In the genomic region with DNA sequence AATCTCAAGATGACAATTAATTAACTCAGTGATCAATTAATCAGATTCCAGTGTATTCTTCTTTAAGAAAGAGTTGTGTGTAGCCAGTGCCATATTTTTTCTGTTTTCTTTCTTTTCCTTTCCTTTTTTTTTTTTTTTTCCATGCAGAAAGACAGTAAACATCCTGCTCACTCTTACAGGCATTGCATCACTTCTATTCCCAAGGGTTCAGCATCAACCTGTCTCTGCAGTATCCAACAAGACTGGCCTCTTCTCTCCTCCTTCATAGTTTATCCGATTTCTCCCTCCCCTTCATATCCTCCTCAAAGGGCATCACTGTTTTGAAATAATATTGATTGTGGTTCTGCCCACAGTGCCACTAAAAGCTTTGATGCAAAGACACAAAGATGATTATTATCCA, we compare ENCODE assay signal across 23 cellular contexts. TPM values are rescaled to one million over a fixed set of nuclear protein-coding genes. Genes with fewer than 3 reads are reported as not detected.
DNase-seq lines count a peak whose midpoint lies in the region; ATAC-seq and TF ChIP-seq lines count a peak whose summit lies in the region.
"Had no signal": no experiment of that assay in that cellular context is flagged by ENCODE, and none has a peak within 500 bp of the region (broad histone marks: within the 10 kb centered on the region; RNA-seq: fewer than 3 reads in every experiment).

No MANE protein-coding gene starts in this region.

- TF ChIP-seq CTCF in endothelial cell (IDR thresholded peaks at IDR 0.05; ENCODE audit: unreplicated experiment): no peak
- no peak for TF ChIP-seq CTCF in fibroblast of villous mesenchyme (IDR thresholded peaks at IDR 0.05; ENCODE audit: insufficient read depth, low read depth, low read length)
- no peak for TF ChIP-seq CTCF in GM20000 (IDR thresholded peaks at IDR 0.05; ENCODE audit: extremely low read depth, missing control alignments)

- CTCF ChIA-PET in activated CD4-positive, alpha-beta T cell treated with anti-CD3 and anti-CD28 coated beads for 36 hours (lab: Charles Lee): interaction anchor here (0.6 to 1.6 kb wide), 2 partner anchors 20 to 1883 kb away, joined by 3 to 5 read pairs; no protein-coding TSS in a partner anchor

- no peak overlapping the region for H3K4me3 Mint-ChIP-seq in endothelial cell (ENCODE audit: unreplicated experiment)
- no peak overlapping the region for H3K4me3 Mint-ChIP-seq in activated CD4-positive, alpha-beta T cell treated with anti-CD3 and anti-CD28 coated beads for 36 hours
- H3K4me3 Mint-ChIP-seq: B cell, IgD-negative memory B cell had no signal

- H3K27me3 Mint-ChIP-seq in endothelial cell (ENCODE audit: unreplicated experiment): peaks cover 5% of the 10 kb centered on the region
- peaks cover 2% of the 10 kb centered on the region for H3K27me3 Mint-ChIP-seq in activated CD4-positive, alpha-beta T cell treated with anti-CD3 and anti-CD28 coated beads for 36 hours

- H3K4me1 Mint-ChIP-seq in endothelial cell (ENCODE audit: unreplicated experiment): peaks cover 27% of the 10 kb centered on the region
- no peaks in the 10 kb centered on the region for H3K4me1 Mint-ChIP-seq in activated CD4-positive, alpha-beta T cell treated with anti-CD3 and anti-CD28 coated beads for 36 hours

- POLR2A ChIA-PET in activated CD4-positive, alpha-beta T cell treated with anti-CD3 and anti-CD28 coated beads for 36 hours (lab: Charles Lee): no interaction called here

- ATAC-seq in activated CD4-positive, alpha-beta T cell treated with anti-CD3 and anti-CD28 coated beads for 36 hours: no peak
- no peak for ATAC-seq in HG03039 (IDR thresholded peaks at IDR 0.05; ENCODE audit: unreplicated experiment)
- ATAC-seq: PC-3 had no signal

- H3K4me3 ChIP-seq in fibroblast of villous mesenchyme (ENCODE audit: low read depth, low read length): no peak overlapping the region
- H3K4me3 ChIP-seq: MG63 had no signal

- H3K9me3 Mint-ChIP-seq in endothelial cell (ENCODE audit: unreplicated experiment): no peaks in the 10 kb centered on the region
- peaks cover 2% of the 10 kb centered on the region for H3K9me3 Mint-ChIP-seq in activated CD4-positive, alpha-beta T cell treated with anti-CD3 and anti-CD28 coated beads for 36 hours (ENCODE audit: low read depth)
- H3K9me3 Mint-ChIP-seq: IgD-negative memory B cell had no signal

- no peaks in the 10 kb centered on the region for H3K36me3 Mint-ChIP-seq in endothelial cell (ENCODE audit: low read depth, unreplicated experiment)
- H3K36me3 Mint-ChIP-seq in activated CD4-positive, alpha-beta T cell treated with anti-CD3 and anti-CD28 coated beads for 36 hours (ENCODE audit: low read depth): no peaks in the 10 kb centered on the region
- H3K36me3 Mint-ChIP-seq: IgD-negative memory B cell had no signal

- intact Hi-C loops in activated CD4-positive, alpha-beta T cell treated with anti-CD3 and anti-CD28 coated beads for 36 hours (cut with DNase I, micrococcal nuclease): no loop called here

- DNase-seq in NCI-H2107 treated with DMSO at 0.1 percent for 48 hours (lab: John Stamatoyannopoulos, UW; ENCODE audit: unreplicated experiment) (peak; percentile 10), NCI-H2107 (lab: John Stamatoyannopoulos, UW) (no peak), H4 (ENCODE audit: low spot score) (peak; percentile 54), endothelial cell (ENCODE audit: low spot score) (no peak), fibroblast of villous mesenchyme (ENCODE audit: low read depth) (peak; percentile 49), GM20000 (ENCODE audit: low spot score) (no peak)
- no peak for DNase-seq in activated CD4-positive, alpha-beta T cell treated with anti-CD3 and anti-CD28 coated beads for 36 hours
- DNase-seq: Caco-2, GF-D8, GOT3, Karpas-422, MG63, NCI-H1048, NCI-H1436 treated with DMSO at 0.1 percent for 48 hours, NCI-H2029 treated with DMSO at 0.1 percent for 48 hours, NCI-H226, NCI-H524, PC-3, RPMI8226 had no signal

- peak overlapping the region; percentile 3 for H3K27ac Mint-ChIP-seq in endothelial cell (ENCODE audit: unreplicated experiment)
- no peak overlapping the region for H3K27ac Mint-ChIP-seq in activated CD4-positive, alpha-beta T cell treated with anti-CD3 and anti-CD28 coated beads for 36 hours
- H3K27ac Mint-ChIP-seq: B cell, IgD-negative memory B cell had no signal

RNA-seq across cellular contexts. Expression of gene SLC9A9, which starts 17.0 kb away (rescaled TPM):
- total RNA-seq in H4 (2014; rRNA removed; shearing (Covaris generic)): 9.7 and 10.8 TPM in 2 replicates
- total RNA-seq in endothelial cell (ENCODE audit: unreplicated experiment) (7.9 TPM), fibroblast of villous mesenchyme (2.9 and 3.5 TPM in 2 replicates)
- total RNA-seq in activated CD4-positive, alpha-beta T cell treated with anti-CD3 and anti-CD28 coated beads for 36 hours: 1 to 10 TPM; 1.4 to 1.6 TPM
- total RNA-seq: Caco-2, HT-29 had no signal

Comparison
In these comparisons a context has a peak if more than half of its experiments do, and no peak if none do; other contexts are left out.
1. DNase-seq: peak in NCI-H2107 treated with DMSO at 0.1 percent for 48 hours (single experiment), H4 (single experiment) and fibroblast of villous mesenchyme (single experiment); none in NCI-H2107 (single experiment), endothelial cell (single experiment), activated CD4-positive, alpha-beta T cell treated with anti-CD3 and anti-CD28 coated beads for 36 hours (single experiment) and GM20000 (single experiment).